Comparison of ENCODE assay signal across 18 cellular contexts in genomic region chr11:102806296-102806695, GRCh38. TPM values are rescaled to one million over a fixed set of nuclear protein-coding genes. Genes with fewer than 3 reads are reported as not detected.
DNase-seq lines count a peak whose midpoint lies in the region; ATAC-seq and TF ChIP-seq lines count a peak whose summit lies in the region.
"Had no signal": no experiment of that assay in that cellular context is flagged by ENCODE, and none has a peak within 500 bp of the region (broad histone marks: within the 10 kb centered on the region; RNA-seq: fewer than 3 reads in every experiment).

No MANE protein-coding gene starts in this region.

- H3K27ac Mint-ChIP-seq in GM23338, result no peak overlapping the region
- H3K27ac Mint-ChIP-seq: CD14-positive monocyte had no signal

- in situ Hi-C loops in astrocyte of the spinal cord (cut with HindIII; ENCODE audit: low sequenced_read_pairs), result no loop called here
- in situ Hi-C loops in G401 (cut with HindIII; ENCODE audit: low sequenced_read_pairs), result no loop called here

- H3K9me3 Mint-ChIP-seq in GM23338, result no peaks in the 10 kb centered on the region

- no peaks in the 10 kb centered on the region for H3K36me3 Mint-ChIP-seq in GM23338 (ENCODE audit: low read depth)
- H3K36me3 Mint-ChIP-seq: CD14-positive monocyte had no signal

- H3K9me2 ChIP-seq in GM23338 (ENCODE audit: insufficient read depth), result no peaks in the 10 kb centered on the region

- H4K20me1 ChIP-seq in GM23338 (replicated peaks; ENCODE audit: insufficient read depth), result no peaks in the 10 kb centered on the region

- no peaks in the 10 kb centered on the region for H3K79me2 ChIP-seq in GM23338 (replicated peaks; ENCODE audit: insufficient read depth)

- H3K4me3 Mint-ChIP-seq in GM23338, result no peak overlapping the region
- H3K4me3 Mint-ChIP-seq: CD14-positive monocyte had no signal

- POLR2A ChIA-PET in AG04449 (lab: Yijun Ruan, JAX), result no interaction called here

- no peaks in the 10 kb centered on the region for H3K27me3 ChIP-seq in GM23338 (ENCODE audit: insufficient read depth)
- H3K27me3 ChIP-seq in WERI-Rb-1 (ENCODE audit: insufficient read depth, low read depth, severe bottlenecking), result no peaks in the 10 kb centered on the region

- H3K4me3 ChIP-seq in AG04449 (ENCODE audit: low read depth, low read length) (no peak overlapping the region), GM23338 (no peak overlapping the region), astrocyte of the spinal cord (ENCODE audit: low read depth, low read length) (no peak overlapping the region), WERI-Rb-1 (ENCODE audit: low read depth, low read length) (no peak overlapping the region)
- H3K4me3 ChIP-seq: K562 had no signal

- H3K36me3 ChIP-seq in GM23338 (ENCODE audit: insufficient read depth), result no peaks in the 10 kb centered on the region
- H3K36me3 ChIP-seq in WERI-Rb-1, result no peaks in the 10 kb centered on the region

- DNase-seq in AG04449 (ENCODE audit: low read depth, low spot score) (peak; percentile 33), GM23338 (ENCODE audit: low spot score) (peak; percentile 45), astrocyte of the spinal cord (ENCODE audit: low read depth, low spot score) (peak; percentile 9), foreskin melanocyte (peak; percentile 26), G401 (ENCODE audit: low spot score) (no peak), WERI-Rb-1 (no peak), NCI-H2196 treated with DMSO at 0.1 percent for 48 hours (lab: John Stamatoyannopoulos, UW; ENCODE audit: unreplicated experiment) (no peak)
- DNase-seq: COR-L47, HCEC 1CT, NCI-H146, NCI-H226, NCI-H526, PC-3 had no signal

- H3F3A ChIP-seq in GM23338 (replicated peaks; ENCODE audit: low read depth), result no peaks in the 10 kb centered on the region

- TF ChIP-seq CTCF in AG04449 (IDR thresholded peaks at IDR 0.05; ENCODE audit: insufficient read depth, low read length, missing control alignments) (no peak), GM23338 (conservative IDR thresholded peaks at IDR 0.05; ENCODE audit: low read depth in 2 of 2) (no peak), astrocyte of the spinal cord (IDR thresholded peaks at IDR 0.05; ENCODE audit: low read depth, low read length) (no peak), WERI-Rb-1 (IDR thresholded peaks at IDR 0.05; ENCODE audit: low read depth, low read length) (no peak)

- H3K4me2 ChIP-seq in GM23338, result no peak overlapping the region

- no peak overlapping the region for H3K27ac ChIP-seq in GM23338 (ENCODE audit: low read depth)
- H3K27ac ChIP-seq in WERI-Rb-1, result no peak overlapping the region
- H3K27ac ChIP-seq: 22Rv1 had no signal

- ATAC-seq in GM23338 (no peak), HG02970 (IDR thresholded peaks at IDR 0.05; ENCODE audit: low FRiP score, unreplicated experiment) (no peak)
- ATAC-seq: K562, PC-3 had no signal

- H3K4me1 ChIP-seq in GM23338 (ENCODE audit: insufficient read depth), result peaks cover 18% of the 10 kb centered on the region; the same call in 1 of the 2 replicates

- H3K9me3 ChIP-seq in WERI-Rb-1 (ENCODE audit: severe bottlenecking), result no peaks in the 10 kb centered on the region

- peaks cover 6% of the 10 kb centered on the region; the same call in 2 of the 3 replicates for H3K4me1 Mint-ChIP-seq in GM23338
- H3K4me1 Mint-ChIP-seq: CD14-positive monocyte had no signal

- no peaks in the 10 kb centered on the region for H3K27me3 Mint-ChIP-seq in GM23338 (ENCODE audit: insufficient read depth, low read depth, poor library complexity)

- no peak overlapping the region for H2AFZ ChIP-seq in GM23338

- CTCF ChIA-PET in AG04449 (lab: Yijun Ruan, JAX), result interaction anchor here (1.1 to 2.0 kb wide), 3 partner anchors 44 to 135 kb away, joined by 3 to 8 read pairs (median 4); no protein-coding TSS in a partner anchor

TF ChIP-seq in GM23338, 12 proteins besides CTCF, POLR2A, EP300 and RAD21 (continues in another document):
- TF ChIP-seq ZNF462 (CRISPR knock-in tag; IDR thresholded peaks at IDR 0.05) (no peak), NANOG (IDR thresholded peaks at IDR 0.05; ENCODE audit: borderline replicate concordance) (no peak)

RNA-seq across cellular contexts. Expression of gene MMP1, which starts 8.3 kb away (rescaled TPM):
- not detected in 2 replicates for total RNA-seq in GM23338 (2014; rRNA removed; shearing (Covaris generic))
- not detected in 2 replicates for polyA plus RNA-seq in GM23338 (2016; fragmentation: Nextera tagmentation; extraction: Ambion mirVana)
- 17.7 and 21.5 TPM in 2 replicates for total RNA-seq in G401 (2014; rRNA removed; shearing (Covaris generic))
- polyA plus RNA-seq: CD14-positive monocyte had no signal

RNA-seq across cellular contexts. Expression of gene MMP10, which starts 25.9 kb away (rescaled TPM):
- total RNA-seq in GM23338 (2014; rRNA removed; shearing (Covaris generic)), result 0.10 and 0.31 TPM in 2 replicates
- polyA plus RNA-seq in GM23338 (2016; fragmentation: Nextera tagmentation; extraction: Ambion mirVana), result not detected in 2 replicates
- 42.3 and 45.3 TPM in 2 replicates for total RNA-seq in G401 (2014; rRNA removed; shearing (Covaris generic))
- total RNA-seq: K562, SK-MEL-5 had no signal
- polyA plus RNA-seq: CD14-positive monocyte, K562 had no signal

RNA-seq across cellular contexts. Expression of gene MMP3, which starts 37.1 kb away (rescaled TPM):
- not detected in 2 replicates for total RNA-seq in GM23338 (2014; rRNA removed; shearing (Covaris generic))
- polyA plus RNA-seq in GM23338 (2016; fragmentation: Nextera tagmentation; extraction: Ambion mirVana), result 0.68 TPM in 1 of 2 replicates, not detected in the other
- total RNA-seq in G401 (2014; rRNA removed; shearing (Covaris generic)), result not detected in 2 replicates
- total RNA-seq: K562, PC-3 had no signal
- polyA plus RNA-seq: CD14-positive monocyte, K562 had no signal

Comparison
In these comparisons a context has a peak if more than half of its experiments do, and no peak if none do; other contexts are left out.
1. DNase-seq: peak in AG04449 (single experiment), GM23338 (single experiment), astrocyte of the spinal cord (single experiment) and foreskin melanocyte (single experiment); none in G401 (single experiment), WERI-Rb-1 (single experiment) and NCI-H2196 treated with DMSO at 0.1 percent for 48 hours (single experiment).
2. RNA of gene MMP1, which starts 8.3 kb away (total RNA-seq): 17.7 to 21.5 TPM in G401; not detected in GM23338; every median in the first group is over 10 times any median in the second.
3. RNA of gene MMP10, which starts 25.9 kb away (total RNA-seq): 42.3 to 45.3 TPM in G401; 0.10 to 0.31 TPM in GM23338; every median in the first group is over 10 times any median in the second.